Comparison of ENCODE assay signal across 24 cellular contexts in the genomic region with DNA sequence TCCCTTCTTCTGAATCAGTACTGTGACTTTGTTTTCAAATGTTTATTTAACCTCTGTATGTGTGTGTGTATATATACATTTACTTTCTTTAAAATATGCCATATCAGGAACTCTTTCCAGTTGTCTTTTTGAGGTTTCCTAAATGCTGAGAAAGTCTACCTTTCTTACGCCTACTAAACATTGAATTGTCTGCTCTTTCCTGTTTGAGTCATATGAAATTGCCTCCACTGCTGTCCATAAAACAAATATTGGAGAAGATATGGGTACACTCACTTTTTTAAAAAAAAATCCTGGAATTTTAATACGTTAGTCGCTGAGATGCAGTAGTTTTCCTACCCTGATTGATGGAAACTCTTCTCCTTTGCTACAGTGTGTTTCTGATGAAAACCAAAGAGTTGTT.
"Had no signal": no experiment of that assay in that cellular context is flagged by ENCODE, and none has a peak within 500 bp of the region (broad histone marks: within the 10 kb centered on the region; RNA-seq: fewer than 3 reads in every experiment).

No MANE protein-coding gene starts in this region.

- H3K4me3 ChIP-seq: colonic mucosa, coronary artery, dorsolateral prefrontal cortex, esophagus muscularis mucosa, esophagus squamous epithelium, gastrocnemius medialis, gastroesophageal sphincter, heart left ventricle, heart right ventricle had no signal

- DNase-seq: colonic mucosa; cortex of kidney; dermis blood vessel endothelial cell; dorsolateral prefrontal cortex; effector CD4-positive, alpha-beta T cell; effector CD8-positive, alpha-beta T cell; effector memory CD4-positive, alpha-beta T cell; effector memory CD8-positive, alpha-beta T cell; endodermal cell; erythroblast; esophagus squamous epithelium; foreskin fibroblast; foreskin keratinocyte; foreskin melanocyte; gastrocnemius medialis; glutamatergic neuron; head of caudate nucleus; heart left ventricle; heart right ventricle had no signal

- H3K4me1 ChIP-seq: colonic mucosa, esophagus muscularis mucosa, esophagus squamous epithelium, foreskin keratinocyte, gastrocnemius medialis, gastroesophageal sphincter, heart left ventricle, heart right ventricle had no signal

- H3K9me3 ChIP-seq: colonic mucosa, esophagus muscularis mucosa, esophagus squamous epithelium, gastrocnemius medialis, gastroesophageal sphincter, heart left ventricle, heart right ventricle had no signal

- ATAC-seq: effector memory CD8-positive, alpha-beta T cell; esophagus mucosa; foreskin keratinocyte; gastrocnemius medialis; gastroesophageal sphincter; heart left ventricle; heart right ventricle had no signal

- H3K27ac ChIP-seq: colonic mucosa, coronary artery, dorsolateral prefrontal cortex, epithelial cell of prostate, esophagus muscularis mucosa, esophagus squamous epithelium, foreskin keratinocyte, gastrocnemius medialis, gastroesophageal sphincter, heart left ventricle, heart right ventricle had no signal

- H3K27me3 ChIP-seq: colonic mucosa, dorsolateral prefrontal cortex, esophagus muscularis mucosa, esophagus squamous epithelium, foreskin keratinocyte, gastrocnemius medialis, gastroesophageal sphincter, heart left ventricle, heart right ventricle had no signal

- H3K36me3 ChIP-seq: colonic mucosa, esophagus muscularis mucosa, esophagus squamous epithelium, gastrocnemius medialis, gastroesophageal sphincter, heart left ventricle, heart right ventricle had no signal
